Comparison of ENCODE assay signal across 1 cellular context in the genomic region with DNA sequence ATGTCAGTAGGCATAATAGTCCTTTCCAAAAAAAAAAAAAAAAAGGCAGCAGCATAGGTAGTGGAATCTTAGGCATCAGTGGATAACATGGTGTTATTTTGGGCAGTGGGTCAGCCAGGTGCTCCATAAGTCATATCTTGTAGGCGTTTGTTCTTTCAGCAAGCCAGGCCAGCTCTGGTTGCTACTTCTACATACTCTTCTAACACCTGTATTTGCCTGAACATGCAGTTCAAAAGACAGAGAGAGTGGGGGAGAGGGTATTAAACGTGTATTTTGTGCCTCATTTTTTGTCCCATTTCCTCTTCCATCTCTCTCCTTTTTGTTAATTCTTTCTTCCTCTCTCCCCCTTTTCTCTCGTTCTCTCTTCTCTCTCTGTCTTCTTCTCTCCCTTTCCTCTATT.
TF ChIP-seq lines count a peak whose summit lies in the region.

No MANE protein-coding gene starts in this region.

TF ChIP-seq in H1, 55 proteins besides CTCF, POLR2A, EP300 and RAD21:
- TF ChIP-seq CREB1 (IDR thresholded peaks at IDR 0.05) (no peak), TCF12 (IDR thresholded peaks at IDR 0.05; ENCODE audit: low read depth, low read length) (no peak)
